ENCODE assay signal across 13 cellular contexts in genomic region chr18:41974661-41975286, GRCh38. TPM values are rescaled to one million over a fixed set of nuclear protein-coding genes. Genes with fewer than 3 reads are reported as not detected.
DNase-seq lines count a peak whose midpoint lies in the region; ATAC-seq, FAIRE-seq and TF ChIP-seq lines count a peak whose summit lies in the region.
"Had no signal": no experiment of that assay in that cellular context is flagged by ENCODE, and none has a peak within 500 bp of the region (broad histone marks: within the 10 kb centered on the region; RNA-seq: fewer than 3 reads in every experiment).

No MANE protein-coding gene starts in this region.

- H4K20me1 ChIP-seq in K562 (replicated peaks; ENCODE audit: control insufficient read depth, insufficient read depth, low read length): no peaks in the 10 kb centered on the region

- peak; percentile 25 for ATAC-seq in K562
- ATAC-seq in stimulated activated naive CD8-positive, alpha-beta T cell treated with anti-CD3 and anti-CD28 coated beads, Interleukin-15, Interleukin-2, amounts not matched to agents 100 U/mL and 50 U/mL, for 24 hours: peak; percentile 91

- H3K27me3 ChIP-seq in cardiac muscle cell (no peaks in the 10 kb centered on the region), left ventricle myocardium inferior (ENCODE audit: low read depth) (no peaks in the 10 kb centered on the region), K562 (ENCODE audit: control insufficient read depth in 2 of 2, insufficient read depth in 2 of 2, low read length in 2 of 2) (no peaks in the 10 kb centered on the region), thyroid gland (no peaks in the 10 kb centered on the region)
- H3K27me3 ChIP-seq: pancreas, testis had no signal

- DNase-seq in cardiac muscle cell (ENCODE audit: low read depth in 1 of 2, low spot score in 1 of 2) (peak in 1 of 2 donors; percentile 28), left ventricle myocardium inferior (no peak), K562 (ENCODE audit: extremely low read depth in 1 of 4, low spot score in 3 of 4) (no peak), posterior vena cava (ENCODE audit: low spot score) (no peak), thyroid gland (no peak), superior temporal gyrus (ENCODE audit: extremely low spot score) (no peak)
- DNase-seq in Jurkat, Clone E6-1 (ENCODE audit: low read depth, low spot score): peak; percentile 78
- peak; percentile 17 for DNase-seq in stimulated activated naive CD8-positive, alpha-beta T cell treated with anti-CD3 and anti-CD28 coated beads, Interleukin-15, Interleukin-2, amounts not matched to agents 100 U/mL and 50 U/mL, for 24 hours
- DNase-seq: activated CD4-positive, alpha-beta T cell treated with anti-CD3 and anti-CD28 coated beads, Interleukin-2, amount 50 U/mL, for 1 hour; NCI-H2081 treated with DMSO at 0.1 percent for 48 hours; NCI-H82; pancreas; testis had no signal

- H3K79me2 ChIP-seq in K562 (ENCODE audit: control insufficient read depth, insufficient read depth, low read length): peaks cover 6% of the 10 kb centered on the region; the same call in 1 of the 3 replicates

- intact Hi-C loops in left ventricle myocardium inferior (cut with micrococcal nuclease) (no loop called here), K562 (cut with micrococcal nuclease) (no loop called here), posterior vena cava (cut with DNase I) (no loop called here), thyroid gland (cut with DNase I) (no loop called here)

- H3K9me1 ChIP-seq in K562 (ENCODE audit: control insufficient read depth, insufficient read depth, low read length): no peaks in the 10 kb centered on the region

- H3K27ac ChIP-seq in cardiac muscle cell (peak overlapping the region; percentile 37), left ventricle myocardium inferior (replicated peaks) (no peak overlapping the region), K562 (ENCODE audit: extremely low read depth, low read depth, low read length) (no peak overlapping the region), thyroid gland (no peak overlapping the region)
- H3K27ac ChIP-seq: pancreas, testis had no signal

- no peak overlapping the region for H3K9ac ChIP-seq in K562 (ENCODE audit: insufficient read depth in 1 of 2, low read depth in 2 of 2, low read length in 2 of 2)

- H3K4me2 ChIP-seq in K562 (ENCODE audit: insufficient read depth, low read length): no peak overlapping the region

- no peak overlapping the region for H3K4me3 ChIP-seq in cardiac muscle cell
- H3K4me3 ChIP-seq in left ventricle myocardium inferior: no peak overlapping the region
- H3K4me3 ChIP-seq in Jurkat, Clone E6-1 (ENCODE audit: low read length): 0 out of 2 replicates have a peak overlapping the region, but pooled peaks have one; percentile 12
- H3K4me3 ChIP-seq in K562: no peak overlapping the region
- H3K4me3 ChIP-seq in thyroid gland (replicated peaks in 1 of 3): no peak overlapping the region
- H3K4me3 ChIP-seq: pancreas, testis had no signal

- peaks cover 16% of the 10 kb centered on the region for H3K4me1 ChIP-seq in cardiac muscle cell (ENCODE audit: low read depth)
- H3K4me1 ChIP-seq in left ventricle myocardium inferior: no peaks in the 10 kb centered on the region
- H3K4me1 ChIP-seq in K562 (replicated peaks in 1 of 2; ENCODE audit: control insufficient read depth in 2 of 2, insufficient read depth in 2 of 2, low read length in 2 of 2): no peaks in the 10 kb centered on the region
- no peaks in the 10 kb centered on the region for H3K4me1 ChIP-seq in thyroid gland
- H3K4me1 ChIP-seq: testis had no signal

- no peak for TF ChIP-seq POLR2A in K562 (conservative IDR thresholded peaks at IDR 0.05)
- TF ChIP-seq POLR2A in thyroid gland (IDR thresholded peaks at IDR 0.05): no peak

- TF ChIP-seq EP300 in K562 (IDR thresholded peaks at IDR 0.05; ENCODE audit: low read length): no peak

- H2AFZ ChIP-seq in K562 (ENCODE audit: low read depth, low read length): no peak overlapping the region

- no TSS peak for BruUV-seq in K562 (replicated peaks; lab: Mats Ljungman, UMichigan)

- POLR2A ChIA-PET in K562 (lab: Yijun Ruan, JAX): interaction anchor here (0.6 to 2.8 kb wide), 5 partner anchors 9 to 70 kb away, joined by 3 to 15 read pairs (median 4); no protein-coding TSS in a partner anchor

- 100% methylated on average over 1 of the region's 1 CpG for WGBS in K562 (ENCODE audit: insufficient coverage, low coverage, missing lambda C conversion rate)
- 85 to 90% methylated on average over 1 of the region's 1 CpG for WGBS in thyroid gland, 2 donors

- TF ChIP-seq RAD21 in K562 (CRISPR knock-in tag; conservative IDR thresholded peaks at IDR 0.05 in 1 of 2, IDR thresholded peaks at IDR 0.05 in 1 of 2): no peak

- CTCF ChIA-PET in K562 (lab: Yijun Ruan, JAX; ENCODE audit: low intra/inter-chr PET ratio): no interaction called here

- FAIRE-seq in K562 (lab: Jason Lieb, UNC): no peak
- FAIRE-seq: pancreas had no signal

- TF ChIP-seq CTCF in cardiac muscle cell (IDR thresholded peaks at IDR 0.05; ENCODE audit: low read depth, low read length): no peak
- no peak for TF ChIP-seq CTCF in left ventricle myocardium inferior (IDR thresholded peaks at IDR 0.05; ENCODE audit: borderline replicate concordance)
- TF ChIP-seq CTCF in K562 (IDR thresholded peaks at IDR 0.05 in 2 of 3, conservative IDR thresholded peaks at IDR 0.05 in 1 of 3; ENCODE audit: insufficient read depth in 2 of 3, low read depth in 1 of 3, low read length in 3 of 3): no peak
- no peak for TF ChIP-seq CTCF in thyroid gland (IDR thresholded peaks at IDR 0.05)

- H3K9me3 ChIP-seq in cardiac muscle cell (ENCODE audit: low read depth) (no peaks in the 10 kb centered on the region), left ventricle myocardium inferior (replicated peaks) (no peaks in the 10 kb centered on the region), K562 (replicated peaks; ENCODE audit: control insufficient read depth, insufficient read depth, low read depth, low read length) (no peaks in the 10 kb centered on the region), thyroid gland (no peaks in the 10 kb centered on the region)
- H3K9me3 ChIP-seq: pancreas, testis had no signal

- in situ Hi-C loops in K562 (cut with MboI): no loop called here

- H3K36me3 ChIP-seq in cardiac muscle cell: peaks cover 15% of the 10 kb centered on the region
- H3K36me3 ChIP-seq in left ventricle myocardium inferior: peaks cover 25% of the 10 kb centered on the region
- peaks cover 65% of the 10 kb centered on the region for H3K36me3 ChIP-seq in K562 (ENCODE audit: control insufficient read depth, insufficient read depth, low read length)
- H3K36me3 ChIP-seq in thyroid gland: peaks cover 0 to 7% of the 10 kb centered on the region in 2 donors

TF ChIP-seq in K562, 482 proteins besides CTCF, POLR2A, EP300 and RAD21:
- TF ChIP-seq SMC3 (conservative IDR thresholded peaks at IDR 0.05; ENCODE audit: insufficient read depth, low read depth, low read length): no peak
- TF ChIP-seq GMEB1 (CRISPR knock-in tag; IDR thresholded peaks at IDR 0.05): 0 out of 2 replicates have a peak, but pooled peaks have one; percentile 6
TF ChIP-seq in K562: peak in this region for 1.

RNA-seq across cellular contexts. Expression of gene PIK3C3, which starts 19.7 kb away (rescaled TPM):
- total RNA-seq in cardiac muscle cell: 36.8 and 41.0 TPM in 2 replicates
- 29.6 and 37.5 TPM in 2 replicates for polyA plus RNA-seq in cardiac muscle cell
- 33.2 TPM for total RNA-seq in left ventricle myocardium inferior
- 29.3 TPM for polyA plus RNA-seq in Jurkat, Clone E6-1 (2012; ENCODE audit: insufficient read depth, insufficient read length)
- total RNA-seq in K562 (2011; cell fraction: chromatin; rRNA removed; ENCODE audit: low replicate concordance): 90.0 and 150 TPM in 2 replicates
- 49.4 and 79.4 TPM in 2 replicates for total RNA-seq in K562 (2011; cell fraction: nucleolus; rRNA removed)
- 98.9 and 122 TPM in 2 replicates for total RNA-seq in K562 (2011; cell fraction: nucleoplasm; rRNA removed)
- total RNA-seq in K562 (2014; rRNA removed): 26.9 and 27.0 TPM in 2 replicates
- total RNA-seq in K562 (2014; rRNA removed; fragmentation: Illumina TruSeq; extraction: Trizol): 51.8 and 58.1 TPM in 2 replicates
- 26.1 and 28.6 TPM in 2 replicates for total RNA-seq in K562 (2015; rRNA removed; fragmentation: Illumina TruSeq; extraction: Trizol)
- 44.7 and 47.3 TPM in 2 replicates for total RNA-seq in K562 (2021)
- polyA plus RNA-seq in K562 (2011; rRNA removed): 85.5 and 101 TPM in 2 replicates
- polyA plus RNA-seq in K562 (2011; cell fraction: cytosol; rRNA removed): 18.9 and 34.8 TPM in 2 replicates
- 62.1 and 96.2 TPM in 2 replicates for polyA plus RNA-seq in K562 (2011; cell fraction: nucleus; rRNA removed)
- polyA plus RNA-seq in K562 (2012): 26.2 and 40.0 TPM in 2 replicates
- polyA plus RNA-seq in K562 (2014; fragmentation: Illumina TruSeq; extraction: Trizol): 35.7 and 39.3 TPM in 2 replicates
- 10 to 100 TPM; 42.0 to 56.3 TPM for polyA plus RNA-seq in K562 (2014; fragmentation: Nextera tagmentation; extraction: Ambion mirVana)
- polyA plus RNA-seq in K562 (2014; rRNA removed): 42.9 and 47.2 TPM in 2 replicates
- polyA minus RNA-seq in K562 (2011; rRNA and poly(A)+ RNA removed): 161 and 167 TPM in 2 replicates
- polyA minus RNA-seq in K562 (2011; cell fraction: cytosol; rRNA and poly(A)+ RNA removed): 27.3 and 31.6 TPM in 2 replicates
- 65.0 and 129 TPM in 2 replicates for polyA minus RNA-seq in K562 (2011; cell fraction: nucleus; rRNA and poly(A)+ RNA removed)
- 10 to 100 TPM; 48.7 to 51.2 TPM for total RNA-seq in posterior vena cava
- 10 to 100 TPM; 61.3 to 77.4 (median 72.5) TPM for total RNA-seq in thyroid gland

Comparison
In these comparisons a context has a peak if more than half of its experiments do, and no peak if none do; other contexts are left out.
1. DNase-seq: peak in Jurkat, Clone E6-1 (single experiment) and stimulated activated naive CD8-positive, alpha-beta T cell treated with anti-CD3 and anti-CD28 coated beads, Interleukin-15, Interleukin-2, amounts not matched to agents 100 U/mL and 50 U/mL, for 24 hours (single experiment); none in left ventricle myocardium inferior (single experiment), K562 (0 of 4), posterior vena cava (single experiment), thyroid gland (0 of 2) and superior temporal gyrus (single experiment).